Comparison of ENCODE assay signal across 8 cellular contexts in genomic region chr9:133991964-133992779, GRCh38. TPM values are rescaled to one million over a fixed set of nuclear protein-coding genes. Genes with fewer than 3 reads are reported as not detected.
DNase-seq lines count a peak whose midpoint lies in the region; ATAC-seq and TF ChIP-seq lines count a peak whose summit lies in the region.

VAV2 (minus strand) TSS chr9:133992324; CDS start chr9:133992278, 46 bp downstream.

- H3K9me3 ChIP-seq in A673 (ENCODE audit: low read depth, low read length, poor library complexity, severe bottlenecking) = no peaks in the 10 kb centered on the region
- no peaks in the 10 kb centered on the region for H3K9me3 ChIP-seq in mucosa of stomach (ENCODE audit: control insufficient read depth, low read length)

- H3K9ac ChIP-seq in mucosa of stomach (ENCODE audit: low read length) = peak within 1 kb of the TSS; percentile 76

- peak within 1 kb of the TSS; percentile 88 for H3K27ac ChIP-seq in A673 (ENCODE audit: low read depth, low read length, poor library complexity, severe bottlenecking)
- H3K27ac ChIP-seq in epithelial cell of prostate = peak within 1 kb of the TSS; percentile 87
- H3K27ac ChIP-seq in temporal lobe (ENCODE audit: low read depth, low read length) = no peak within 1 kb of the TSS

- POLR2A ChIA-PET in A673 (lab: Charles Lee; ENCODE audit: low non-redundant PET) = interaction anchor here (0.7 kb wide), 1 partner anchor 1751 kb away, joined by 8 read pairs; no protein-coding TSS in a partner anchor

- no peaks in the 10 kb centered on the region for H3K36me3 ChIP-seq in A673 (ENCODE audit: insufficient read depth, low read length, poor library complexity, severe bottlenecking)
- H3K36me3 ChIP-seq in mucosa of stomach (ENCODE audit: control insufficient read depth, insufficient read depth, low read length) = no peaks in the 10 kb centered on the region

- ATAC-seq in GM18517 (IDR thresholded peaks at IDR 0.05; ENCODE audit: unreplicated experiment) (peak; percentile 50), HG02970 (IDR thresholded peaks at IDR 0.05; ENCODE audit: low FRiP score, unreplicated experiment) (peak; percentile 45)

- TF ChIP-seq CTCF in A673 (conservative IDR thresholded peaks at IDR 0.05; ENCODE audit: low read depth, low read length) = no peak

- H3K4me3 ChIP-seq in A673 (ENCODE audit: low read depth, low read length, poor library complexity, severe bottlenecking) (peak within 1 kb of the TSS; percentile 92), mucosa of stomach (ENCODE audit: low read length) (peak within 1 kb of the TSS; percentile 82)

- H3K27me3 ChIP-seq in A673 (replicated peaks; ENCODE audit: insufficient read depth, low read depth, low read length, poor library complexity) (no peaks in the 10 kb centered on the region), mucosa of stomach (ENCODE audit: control insufficient read depth, insufficient read depth, low read length) (peaks cover 4% of the 10 kb centered on the region)

- CTCF ChIA-PET in A673 (lab: Charles Lee) = no interaction called here

- intact Hi-C loops in A673 (cut with micrococcal nuclease; ENCODE audit: unreplicated experiment) = no loop called here

- no TSS peak for BruUV-seq in A673 (replicated peaks; lab: Mats Ljungman, UMichigan)

- H3K4me1 ChIP-seq in A673 (ENCODE audit: insufficient read depth, low read length, poor library complexity, severe bottlenecking) = peaks cover 16% of the 10 kb centered on the region
- H3K4me1 ChIP-seq in mucosa of stomach (ENCODE audit: control insufficient read depth, insufficient read depth, low read length) = peaks cover 35% of the 10 kb centered on the region

- DNase-seq in A673 (ENCODE audit: low spot score) (peak; percentile 62), NCI-H345 (lab: John Stamatoyannopoulos, UW) (peak; percentile 66), epithelial cell of prostate (ENCODE audit: low read depth, low spot score) (no peak)
- peak in 2 of 3 experiments; percentile 22 to 32 for DNase-seq in activated CD8-positive, alpha-beta memory T cell treated with anti-CD3 and anti-CD28 coated beads for 48 hours (ENCODE audit: low read depth in 2 of 3, low spot score in 2 of 3)

RNA-seq across cellular contexts. Expression of gene VAV2, which starts in this region (rescaled TPM):
- total RNA-seq in A673 (2021) (16.4 and 18.0 TPM in 2 replicates), temporal lobe (39.1 TPM)
